In the genomic region with DNA sequence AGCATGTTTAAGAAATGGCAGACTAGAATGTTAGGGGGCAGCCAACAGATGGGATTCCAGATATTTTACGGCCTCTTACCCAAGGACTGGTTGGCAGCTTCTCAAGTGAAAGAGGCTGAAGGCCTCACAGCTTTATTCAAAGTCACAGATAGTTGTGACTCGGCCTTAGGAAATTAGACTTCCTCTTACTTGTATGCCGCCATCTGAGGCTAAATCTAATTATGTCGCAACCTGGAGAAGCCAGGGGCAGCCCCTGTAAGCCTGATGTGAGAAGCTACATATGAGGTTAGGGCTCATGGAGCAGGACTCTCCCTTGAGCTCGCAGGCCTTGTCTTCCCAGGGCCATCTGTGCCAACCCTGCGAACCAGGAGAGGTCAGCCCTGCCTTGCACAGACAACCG, we compare ENCODE assay signal across 31 cellular contexts.
A peak's percentile ranks its signal among the peaks of the same experiment; 100 is the strongest.
DNase-seq lines count a peak whose midpoint lies in the region; ATAC-seq, FAIRE-seq and TF ChIP-seq lines count a peak whose summit lies in the region.
"Had no signal": no experiment of that assay in that cellular context is flagged by ENCODE, and none has a peak within 500 bp of the region (broad histone marks: within the 10 kb centered on the region; RNA-seq: fewer than 3 reads in every experiment).

No MANE protein-coding gene starts in this region.

- DNase-seq in EH (ENCODE audit: low read depth), result peak; percentile 63
- DNase-seq in Kasumi-1 (lab: John Stamatoyannopoulos, UW), result peak; percentile 0 to 1
- DNase-seq in HepG2 (ENCODE audit: low spot score), result no peak
- DNase-seq in HK-2 (ENCODE audit: unreplicated experiment), result no peak
- no peak for DNase-seq in progenitor cell of endocrine pancreas (ENCODE audit: low spot score, unreplicated experiment)
- DNase-seq: activated CD4-positive, alpha-beta T cell treated with anti-CD3 and anti-CD28 coated beads for 4 hours; activated naive CD4-positive, alpha-beta T cell treated with Interleukin-2 at 50 U/mL for 16 hours; activated T-cell treated with anti-CD3 and anti-CD28 coated beads, Interleukin-2, amount 50 U/mL, for 48 hours; amniotic stem cell; CD4-positive, CD25-positive, alpha-beta regulatory T cell; DND-41; hypothalamus; immature natural killer cell; mesendoderm; NCI-H187; NCI-H2171; NCI-H510A treated with DMSO at 0.1 percent for 48 hours; RPMI8226; stimulated activated naive B cell treated with anti-CD40 and anti-IgM and Interleukin-4, amounts not matched to agents 10 μg/mL and 1 μg/mL and 100 μg/mL, for 72 hours; T-helper 2 cell; upper lobe of right lung had no signal

- in situ Hi-C loops in HepG2 (cut with HindIII; ENCODE audit: extremely low pct_ligation_motif_present, low pct_unique_long_range_greater_than_20kb), result no loop called here

- CTCF ChIA-PET in HepG2 (lab: Yijun Ruan, JAX; ENCODE audit: low intra/inter-chr PET ratio, low total read pairs), result no interaction called here

- peaks cover 38% of the 10 kb centered on the region for H3K4me1 ChIP-seq in OCI-LY3 (ENCODE audit: low read length)
- H3K4me1 ChIP-seq in HepG2 (ENCODE audit: insufficient read depth, low read length), result no peaks in the 10 kb centered on the region
- H3K4me1 ChIP-seq: breast epithelium, suprapubic skin, upper lobe of right lung had no signal

- no peak for ATAC-seq in HepG2
- ATAC-seq in HG02852 (IDR thresholded peaks at IDR 0.05; ENCODE audit: unreplicated experiment), result no peak
- ATAC-seq: GM12878; left lobe of liver; sciatic nerve; stimulated activated naive B cell treated with anti-CD40 and anti-IgM and Interleukin-4, amounts not matched to agents 10 μg/mL and 1 μg/mL and 100 μg/mL, for 72 hours; upper lobe of right lung had no signal

- BruUV-seq in HepG2 (replicated peaks; lab: Mats Ljungman, UMichigan), result no TSS peak

- no peaks in the 10 kb centered on the region for H3K27me3 Mint-ChIP-seq in progenitor cell of endocrine pancreas
- H3K27me3 Mint-ChIP-seq: stimulated activated naive B cell treated with anti-CD40 and anti-IgM and Interleukin-4, amounts not matched to agents 10 μg/mL and 1 μg/mL and 100 μg/mL, for 72 hours had no signal

- WGBS in HepG2 (ENCODE audit: low lambda C conversion rate), result 55% methylated on average over 5 of the region's 7 CpGs

- no peak for TF ChIP-seq EP300 in HepG2 (IDR thresholded peaks at IDR 0.05; ENCODE audit: low read depth in 2 of 2, low read length in 2 of 2)
- TF ChIP-seq EP300 in HepG2 (CRISPR knock-in tag; IDR thresholded peaks at IDR 0.05; ENCODE audit: borderline replicate concordance), result no peak

- no peaks in the 10 kb centered on the region for H4K20me1 ChIP-seq in OCI-LY3 (ENCODE audit: insufficient read depth, low read length)
- H4K20me1 ChIP-seq in HepG2 (ENCODE audit: insufficient read depth, low read length), result no peaks in the 10 kb centered on the region

- H2AFZ ChIP-seq in OCI-LY3 (ENCODE audit: low read depth, low read length) (peak overlapping the region; percentile 50; the same call in 1 of the 2 replicates), HepG2 (ENCODE audit: low read length) (no peak overlapping the region)

- H3K36me3 Mint-ChIP-seq in progenitor cell of endocrine pancreas (ENCODE audit: insufficient read depth), result peaks cover 2% of the 10 kb centered on the region
- H3K36me3 Mint-ChIP-seq: CD4-positive, CD25-positive, alpha-beta regulatory T cell; immature natural killer cell had no signal

- no peaks in the 10 kb centered on the region for H3K27me3 ChIP-seq in OCI-LY3 (ENCODE audit: low read depth, low read length)
- no peaks in the 10 kb centered on the region for H3K27me3 ChIP-seq in HepG2 (ENCODE audit: control insufficient read depth in 1 of 2, insufficient read depth in 2 of 2, low read length in 2 of 2)
- H3K27me3 ChIP-seq: breast epithelium, neutrophil, suprapubic skin, upper lobe of right lung had no signal

- H3K4me2 ChIP-seq in OCI-LY3 (ENCODE audit: low read length) (peak overlapping the region; percentile 29; the same call in 1 of the 2 replicates), HepG2 (ENCODE audit: low read depth, low read length) (no peak overlapping the region)

- H3K9ac ChIP-seq in OCI-LY3 (ENCODE audit: low read length), result no peak overlapping the region
- H3K9ac ChIP-seq in HepG2 (ENCODE audit: insufficient read depth, low read depth, low read length), result no peak overlapping the region

- intact Hi-C loops in HepG2 (cut with micrococcal nuclease; ENCODE audit: unreplicated experiment), result no loop called here

- POLR2A ChIA-PET in HepG2 (lab: Yijun Ruan, JAX), result no interaction called here

- H3K79me2 ChIP-seq in OCI-LY3 (ENCODE audit: low read length) (no peaks in the 10 kb centered on the region), HepG2 (ENCODE audit: insufficient read depth, low read length) (no peaks in the 10 kb centered on the region)

- no peak for FAIRE-seq in HepG2 (lab: Jason Lieb, UNC)
- FAIRE-seq: GM12878, H1 had no signal

- no peak overlapping the region for H3K27ac Mint-ChIP-seq in progenitor cell of endocrine pancreas
- H3K27ac Mint-ChIP-seq: CD4-positive, CD25-positive, alpha-beta regulatory T cell; immature natural killer cell; stimulated activated naive B cell treated with anti-CD40 and anti-IgM and Interleukin-4, amounts not matched to agents 10 μg/mL and 1 μg/mL and 100 μg/mL, for 72 hours had no signal

- H3K4me3 ChIP-seq in OCI-LY3 (ENCODE audit: low read length) (no peak overlapping the region), HepG2 (replicated peaks in 1 of 3; ENCODE audit: insufficient read depth in 1 of 3, low read depth in 2 of 3, low read length in 3 of 3) (no peak overlapping the region)
- H3K4me3 ChIP-seq: breast epithelium, GM12878, SK-N-MC, suprapubic skin, upper lobe of right lung had no signal

- TF ChIP-seq POLR2A in HepG2 (IDR thresholded peaks at IDR 0.05; ENCODE audit: insufficient read depth in 1 of 2, low read depth in 2 of 2, low read length in 2 of 2), result no peak

- H3K27ac ChIP-seq in OCI-LY3 (ENCODE audit: low read length), result peak overlapping the region; percentile 44
- H3K27ac ChIP-seq in HepG2 (ENCODE audit: extremely low read length, insufficient read depth, low read length), result no peak overlapping the region
- H3K27ac ChIP-seq: breast epithelium, neutrophil, SK-N-MC, suprapubic skin, upper lobe of right lung had no signal

- TF ChIP-seq CTCF in OCI-LY3 (IDR thresholded peaks at IDR 0.05; ENCODE audit: low read depth, low read length) (no peak), HepG2 (CRISPR knock-in tag; IDR thresholded peaks at IDR 0.05) (no peak), progenitor cell of endocrine pancreas (IDR thresholded peaks at IDR 0.05; ENCODE audit: unreplicated experiment) (no peak)

- no peaks in the 10 kb centered on the region for H3K36me3 ChIP-seq in OCI-LY3 (replicated peaks; ENCODE audit: low read depth, low read length)
- H3K36me3 ChIP-seq in HepG2 (replicated peaks in 1 of 2; ENCODE audit: control insufficient read depth in 1 of 2, insufficient read depth in 2 of 2, low read length in 2 of 2), result no peaks in the 10 kb centered on the region
- H3K36me3 ChIP-seq: breast epithelium, neutrophil, upper lobe of right lung had no signal

- TF ChIP-seq RAD21 in HepG2 (CRISPR knock-in tag; IDR thresholded peaks at IDR 0.05), result no peak

- H3K4me1 Mint-ChIP-seq in progenitor cell of endocrine pancreas (ENCODE audit: low read depth), result no peaks in the 10 kb centered on the region
- H3K4me1 Mint-ChIP-seq: immature natural killer cell had no signal

- no peak overlapping the region for H3K4me3 Mint-ChIP-seq in progenitor cell of endocrine pancreas (ENCODE audit: low read depth)
- H3K4me3 Mint-ChIP-seq: CD4-positive, CD25-positive, alpha-beta regulatory T cell; immature natural killer cell; stimulated activated naive B cell treated with anti-CD40 and anti-IgM and Interleukin-4, amounts not matched to agents 10 μg/mL and 1 μg/mL and 100 μg/mL, for 72 hours had no signal

- no peaks in the 10 kb centered on the region for H3K9me3 Mint-ChIP-seq in progenitor cell of endocrine pancreas (ENCODE audit: low read depth)
- H3K9me3 Mint-ChIP-seq: CD4-positive, CD25-positive, alpha-beta regulatory T cell; immature natural killer cell had no signal

- H3K9me3 ChIP-seq in OCI-LY3 (ENCODE audit: insufficient read depth, low read length), result no peaks in the 10 kb centered on the region
- no peaks in the 10 kb centered on the region for H3K9me3 ChIP-seq in HepG2 (ENCODE audit: low read length)
- H3K9me3 ChIP-seq: breast epithelium, neutrophil, suprapubic skin, upper lobe of right lung had no signal

TF ChIP-seq in HepG2, 621 proteins besides CTCF, POLR2A, EP300 and RAD21:
- TF ChIP-seq PCBP1 (IDR thresholded peaks at IDR 0.05; ENCODE audit: borderline replicate concordance, low read depth, low read length) (no peak), ZNF333 (CRISPR knock-in tag; IDR thresholded peaks at IDR 0.05; ENCODE audit: borderline replicate concordance) (no peak), CEBPB (IDR thresholded peaks at IDR 0.05; ENCODE audit: borderline replicate concordance, low read depth, low read length) (peak; percentile 62; the same call in 1 of the 2 replicates)
- TF ChIP-seq, protein P1, sequence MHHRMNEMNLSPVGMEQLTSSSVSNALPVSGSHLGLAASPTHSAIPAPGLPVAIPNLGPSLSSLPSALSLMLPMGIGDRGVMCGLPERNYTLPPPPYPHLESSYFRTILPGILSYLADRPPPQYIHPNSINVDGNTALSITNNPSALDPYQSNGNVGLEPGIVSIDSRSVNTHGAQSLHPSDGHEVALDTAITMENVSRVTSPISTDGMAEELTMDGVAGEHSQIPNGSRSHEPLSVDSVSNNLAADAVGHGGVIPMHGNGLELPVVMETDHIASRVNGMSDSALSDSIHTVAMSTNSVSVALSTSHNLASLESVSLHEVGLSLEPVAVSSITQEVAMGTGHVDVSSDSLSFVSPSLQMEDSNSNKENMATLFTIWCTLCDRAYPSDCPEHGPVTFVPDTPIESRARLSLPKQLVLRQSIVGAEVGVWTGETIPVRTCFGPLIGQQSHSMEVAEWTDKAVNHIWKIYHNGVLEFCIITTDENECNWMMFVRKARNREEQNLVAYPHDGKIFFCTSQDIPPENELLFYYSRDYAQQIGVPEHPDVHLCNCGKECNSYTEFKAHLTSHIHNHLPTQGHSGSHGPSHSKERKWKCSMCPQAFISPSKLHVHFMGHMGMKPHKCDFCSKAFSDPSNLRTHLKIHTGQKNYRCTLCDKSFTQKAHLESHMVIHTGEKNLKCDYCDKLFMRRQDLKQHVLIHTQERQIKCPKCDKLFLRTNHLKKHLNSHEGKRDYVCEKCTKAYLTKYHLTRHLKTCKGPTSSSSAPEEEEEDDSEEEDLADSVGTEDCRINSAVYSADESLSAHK (CRISPR knock-in tag; IDR thresholded peaks at IDR 0.05; ENCODE audit: borderline replicate concordance), result no peak

Comparison
In these comparisons a context has a peak if more than half of its experiments do, and no peak if none do; other contexts are left out.
1. DNase-seq: peak in EH (single experiment) and Kasumi-1 (2 of 2); none in HepG2 (single experiment), HK-2 (single experiment) and progenitor cell of endocrine pancreas (single experiment).